12 cellular contexts compared by ENCODE assay signal in genomic region chr16:88619859-88620655, GRCh38. TPM values are rescaled to one million over a fixed set of nuclear protein-coding genes. Genes with fewer than 3 reads are reported as not detected.
A peak's percentile ranks its signal among the peaks of the same experiment; 100 is the strongest.
DNase-seq lines count a peak whose midpoint lies in the region; ATAC-seq and TF ChIP-seq lines count a peak whose summit lies in the region.
"Had no signal": no experiment of that assay in that cellular context is flagged by ENCODE, and none has a peak within 500 bp of the region (broad histone marks: within the 10 kb centered on the region; RNA-seq: fewer than 3 reads in every experiment).

No MANE protein-coding gene starts in this region.

- H3K27me3 ChIP-seq in PC-3 (ENCODE audit: low read length): no peaks in the 10 kb centered on the region

- H3K27ac ChIP-seq in PC-3 (ENCODE audit: low read length): no peak overlapping the region

- no peaks in the 10 kb centered on the region for H3K9me2 ChIP-seq in PC-3 (replicated peaks; ENCODE audit: low read length)

- ATAC-seq in WTC11 (no peak), PC-3 (no peak)
- ATAC-seq: left lobe of liver had no signal

- DNase-seq in CD1c-positive myeloid dendritic cell (ENCODE audit: extremely low spot score) (peak; percentile 45), WTC11 (ENCODE audit: low spot score) (no peak), nephron progenitor cell (no peak), glutamatergic neuron (no peak), kidney glomerular epithelial cell (lab: John Stamatoyannopoulos, UW) (no peak), cerebellar nuclear complex (lab: John Stamatoyannopoulos, UW) (no peak), PC-3 (no peak)
- DNase-seq: activated B cell treated with CpG ODN at 0.5 μM for 24 hours, COR-L47, H7 had no signal

- no peak overlapping the region for H2AFZ ChIP-seq in PC-3 (ENCODE audit: low read length)

- no peak overlapping the region for H3K4me2 ChIP-seq in PC-3 (ENCODE audit: low read length)

- intact Hi-C loops in PC-3 (cut with micrococcal nuclease): no loop called here

- H3K4me1 Mint-ChIP-seq in WTC11: peaks cover 4% of the 10 kb centered on the region
- peaks cover 38% of the 10 kb centered on the region for H3K4me1 Mint-ChIP-seq in activated naive CD8-positive, alpha-beta T cell (ENCODE audit: low read depth)
- H3K4me1 Mint-ChIP-seq in nephron progenitor cell: peaks cover 38% of the 10 kb centered on the region
- H3K4me1 Mint-ChIP-seq in glutamatergic neuron (ENCODE audit: low read depth, unreplicated experiment): peaks cover 44% of the 10 kb centered on the region
- H3K4me1 Mint-ChIP-seq: activated B cell treated with CpG ODN at 0.5 μM for 24 hours had no signal

- H3K36me3 Mint-ChIP-seq in WTC11 (peaks cover 19% of the 10 kb centered on the region), nephron progenitor cell (ENCODE audit: low read depth) (peaks cover 4% of the 10 kb centered on the region), glutamatergic neuron (ENCODE audit: unreplicated experiment) (no peaks in the 10 kb centered on the region)
- no peaks in the 10 kb centered on the region for H3K36me3 Mint-ChIP-seq in activated naive CD8-positive, alpha-beta T cell

- no peaks in the 10 kb centered on the region for H3K79me2 ChIP-seq in PC-3 (ENCODE audit: low read length)

- no peaks in the 10 kb centered on the region for H3F3A ChIP-seq in PC-3 (ENCODE audit: low read length, unreplicated experiment)

- POLR2A ChIA-PET in WTC11 (lab: Charles Lee): interaction anchor here (1.1 kb wide), 1 partner anchor 13 kb away, joined by 3 read pairs; no protein-coding TSS in a partner anchor
- POLR2A ChIA-PET in PC-3 (lab: Charles Lee; ENCODE audit: unreplicated experiment): no interaction called here

- TF ChIP-seq CTCF in WTC11 (IDR thresholded peaks at IDR 0.05): no peak
- TF ChIP-seq CTCF in nephron progenitor cell (IDR thresholded peaks at IDR 0.05): no peak
- TF ChIP-seq CTCF in glutamatergic neuron (IDR thresholded peaks at IDR 0.05; ENCODE audit: partially characterized antibody, unreplicated experiment): no peak
- no peak for TF ChIP-seq CTCF in PC-3 (conservative IDR thresholded peaks at IDR 0.05; ENCODE audit: low read depth, low read length)

- BruUV-seq in PC-3 (replicated peaks; lab: Mats Ljungman, UMichigan): no TSS peak

- H3K4me3 Mint-ChIP-seq in WTC11 (no peak overlapping the region), nephron progenitor cell (no peak overlapping the region), glutamatergic neuron (ENCODE audit: unreplicated experiment) (no peak overlapping the region)
- H3K4me3 Mint-ChIP-seq in activated naive CD8-positive, alpha-beta T cell: peak overlapping the region; percentile 58
- H3K4me3 Mint-ChIP-seq: activated B cell treated with CpG ODN at 0.5 μM for 24 hours had no signal

- no peaks in the 10 kb centered on the region for H3K9me3 ChIP-seq in PC-3 (ENCODE audit: low read length)

- CTCF ChIA-PET in WTC11 (lab: Charles Lee) (interaction anchor here (0.6 to 4.5 kb wide), 5 partner anchors 10 to 117 kb away, joined by 4 to 29 read pairs (median 7); no protein-coding TSS in a partner anchor), PC-3 (lab: Charles Lee) (no interaction called here)

- no peaks in the 10 kb centered on the region for H3K27me3 Mint-ChIP-seq in WTC11 (ENCODE audit: low read depth)
- no peaks in the 10 kb centered on the region for H3K27me3 Mint-ChIP-seq in activated naive CD8-positive, alpha-beta T cell
- H3K27me3 Mint-ChIP-seq in nephron progenitor cell (ENCODE audit: low read depth, poor library complexity): peaks cover 3% of the 10 kb centered on the region
- peaks cover 4% of the 10 kb centered on the region for H3K27me3 Mint-ChIP-seq in glutamatergic neuron (ENCODE audit: unreplicated experiment)
- H3K27me3 Mint-ChIP-seq: activated B cell treated with CpG ODN at 0.5 μM for 24 hours had no signal

- H3K9me3 Mint-ChIP-seq in WTC11: no peaks in the 10 kb centered on the region
- no peaks in the 10 kb centered on the region for H3K9me3 Mint-ChIP-seq in activated naive CD8-positive, alpha-beta T cell (ENCODE audit: low read depth)
- H3K9me3 Mint-ChIP-seq in nephron progenitor cell: no peaks in the 10 kb centered on the region
- peaks cover 8% of the 10 kb centered on the region for H3K9me3 Mint-ChIP-seq in glutamatergic neuron (ENCODE audit: unreplicated experiment)
- H3K9me3 Mint-ChIP-seq: activated B cell treated with CpG ODN at 0.5 μM for 24 hours had no signal

- H3K9ac ChIP-seq in PC-3 (ENCODE audit: low read length): no peak overlapping the region

- H3K4me1 ChIP-seq in PC-3 (ENCODE audit: insufficient read depth, low read length): no peaks in the 10 kb centered on the region

- 0 out of 2 replicates have a peak overlapping the region, but pooled peaks have one; percentile 19 for H3K27ac Mint-ChIP-seq in WTC11
- H3K27ac Mint-ChIP-seq in activated naive CD8-positive, alpha-beta T cell: peak overlapping the region; percentile 75
- H3K27ac Mint-ChIP-seq in nephron progenitor cell: peak overlapping the region; percentile 54
- no peak overlapping the region for H3K27ac Mint-ChIP-seq in glutamatergic neuron (ENCODE audit: unreplicated experiment)
- H3K27ac Mint-ChIP-seq: activated B cell treated with CpG ODN at 0.5 μM for 24 hours had no signal

- H3K4me3 ChIP-seq in PC-3 (ENCODE audit: low read length): no peak overlapping the region

- H4K20me1 ChIP-seq in PC-3 (ENCODE audit: low read length): no peaks in the 10 kb centered on the region

- no peaks in the 10 kb centered on the region; the same call in 1 of the 2 replicates for H3K36me3 ChIP-seq in PC-3 (ENCODE audit: low read depth, low read length)

TF ChIP-seq in WTC11, 78 proteins besides CTCF, POLR2A, EP300 and RAD21 (continues in another document):
- TF ChIP-seq NR1H2 (CRISPR knock-in tag; IDR thresholded peaks at IDR 0.05) (no peak), NR2C2 (CRISPR knock-in tag; IDR thresholded peaks at IDR 0.05) (no peak), NFE2L1 (CRISPR knock-in tag; IDR thresholded peaks at IDR 0.05) (no peak), PRRX2 (CRISPR knock-in tag; IDR thresholded peaks at IDR 0.05) (no peak), FOXK1 (CRISPR knock-in tag; IDR thresholded peaks at IDR 0.05) (no peak), ZNF416 (CRISPR knock-in tag; IDR thresholded peaks at IDR 0.05) (no peak), ZNF281 (CRISPR knock-in tag; IDR thresholded peaks at IDR 0.05) (no peak), NFYB (CRISPR knock-in tag; conservative IDR thresholded peaks at IDR 0.05; ENCODE audit: low read depth) (no peak), ERG (CRISPR knock-in tag; IDR thresholded peaks at IDR 0.05) (no peak), ZNF263 (CRISPR knock-in tag; IDR thresholded peaks at IDR 0.05; ENCODE audit: low read depth) (no peak), SP1 (CRISPR knock-in tag; conservative IDR thresholded peaks at IDR 0.05) (no peak), GTF2I (CRISPR knock-in tag; conservative IDR thresholded peaks at IDR 0.05) (no peak)

RNA-seq across cellular contexts. Expression of gene IL17C, which starts 18.3 kb away (rescaled TPM):
- total RNA-seq in WTC11 (2021): 0.80 to 1.9 TPM (median 1.5 TPM) in 3 replicates
- total RNA-seq in glutamatergic neuron (ENCODE audit: unreplicated experiment): not detected
- not detected in 2 replicates for total RNA-seq in PC-3 (2014; rRNA removed)
- total RNA-seq: left lobe of liver had no signal

RNA-seq across cellular contexts. Expression of gene CYBA, which starts 30.8 kb away (rescaled TPM):
- total RNA-seq in WTC11 (2021): 169 to 219 TPM (median 207 TPM) in 3 replicates
- 28.7 TPM for total RNA-seq in glutamatergic neuron (ENCODE audit: unreplicated experiment)
- total RNA-seq in PC-3 (2014; rRNA removed): not detected in 2 replicates

RNA-seq across cellular contexts. Expression of gene MVD, which starts 42.8 kb away (rescaled TPM):
- total RNA-seq in WTC11 (2021) (96.9 to 113 TPM (median 109 TPM) in 3 replicates), glutamatergic neuron (ENCODE audit: unreplicated experiment) (227 TPM), PC-3 (2014; rRNA removed) (38.3 and 48.9 TPM in 2 replicates)

RNA-seq across cellular contexts. Expression of gene ZC3H18, which starts 49.9 kb away (rescaled TPM):
- total RNA-seq in WTC11 (2021) (57.3 to 65.6 TPM (median 61.8 TPM) in 3 replicates), glutamatergic neuron (ENCODE audit: unreplicated experiment) (48.9 TPM), PC-3 (2014; rRNA removed) (11.8 and 24.5 TPM in 2 replicates)

Comparison
In these comparisons a context has a peak if more than half of its experiments do, and no peak if none do; other contexts are left out.
1. RNA of gene CYBA, which starts 30.8 kb away (total RNA-seq): 169 to 219 TPM in WTC11 and 28.7 TPM in glutamatergic neuron (single experiment); not detected in PC-3; every median in the first group is over 10 times any median in the second.